Comparison of ENCODE assay signal across 12 cellular contexts in genomic region chr9:98916660-98917059, GRCh38. TPM values are rescaled to one million over a fixed set of nuclear protein-coding genes. Genes with fewer than 3 reads are reported as not detected.
DNase-seq lines count a peak whose midpoint lies in the region; ATAC-seq and TF ChIP-seq lines count a peak whose summit lies in the region.
"Had no signal": no experiment of that assay in that cellular context is flagged by ENCODE, and none has a peak within 500 bp of the region (broad histone marks: within the 10 kb centered on the region; RNA-seq: fewer than 3 reads in every experiment).

No MANE protein-coding gene starts in this region.

- ATAC-seq in heart right ventricle = peak; percentile 78 to 91 (median 86)
- ATAC-seq in HG02623 (IDR thresholded peaks at IDR 0.05; ENCODE audit: unreplicated experiment) = no peak
- ATAC-seq in GM21423 (IDR thresholded peaks at IDR 0.05; ENCODE audit: unreplicated experiment) = no peak
- ATAC-seq in HG03460 (IDR thresholded peaks at IDR 0.05; ENCODE audit: unreplicated experiment) = no peak
- ATAC-seq: GM12878 had no signal

- H3K4me3 Mint-ChIP-seq in neural progenitor cell = no peak overlapping the region
- H3K4me3 Mint-ChIP-seq: activated naive CD4-positive, alpha-beta T cell treated with anti-CD3 and anti-CD28 coated beads, Interleukin-2, amount 50 U/mL, for 24 hours; dendritic cell treated with granulocyte-macrophage colony-stimulating factor and Interleukin-4, amounts not matched to agents 40 ng/mL and 50 ng/mL, for 4 days had no signal

- 32 to 42% methylated on average over 9 of the region's 9 CpGs for WGBS in heart right ventricle, 2 donors

- H3K4me2 ChIP-seq in neural progenitor cell = no peak overlapping the region

- H3K4me3 ChIP-seq in BJ (ENCODE audit: low read depth, low read length) (no peak overlapping the region), adipocyte (ENCODE audit: low read length) (no peak overlapping the region), heart right ventricle (no peak overlapping the region), neural progenitor cell (no peak overlapping the region)
- H3K4me3 ChIP-seq: GM12878 had no signal

- H3K79me2 ChIP-seq in neural progenitor cell (ENCODE audit: low read depth) = no peaks in the 10 kb centered on the region

- H3F3A ChIP-seq in neural progenitor cell (ENCODE audit: low read depth) = peaks cover 5% of the 10 kb centered on the region

- intact Hi-C loops in heart right ventricle (cut with DNase I) = loop anchor here in 3 of 10 donors (5.0 to 10.0 kb wide), 4 partner anchors 46 to 81 kb away; no protein-coding TSS in a partner anchor

- H3K9me3 ChIP-seq in adipocyte (ENCODE audit: control insufficient read depth, low read length) = no peaks in the 10 kb centered on the region
- H3K9me3 ChIP-seq in heart right ventricle = no peaks in the 10 kb centered on the region
- H3K9me3 ChIP-seq in neural progenitor cell (ENCODE audit: low read depth) = no peaks in the 10 kb centered on the region

- H3K9me3 Mint-ChIP-seq in neural progenitor cell = no peaks in the 10 kb centered on the region
- H3K9me3 Mint-ChIP-seq: activated naive CD4-positive, alpha-beta T cell treated with anti-CD3 and anti-CD28 coated beads, Interleukin-2, amount 50 U/mL, for 24 hours; dendritic cell treated with granulocyte-macrophage colony-stimulating factor and Interleukin-4, amounts not matched to agents 40 ng/mL and 50 ng/mL, for 4 days had no signal

- H3K9ac ChIP-seq in adipocyte (ENCODE audit: low read length) (peak overlapping the region; percentile 27), neural progenitor cell (no peak overlapping the region)

- H3K36me3 ChIP-seq in BJ (ENCODE audit: control insufficient read depth, insufficient read depth, low read length) (no peaks in the 10 kb centered on the region), adipocyte (ENCODE audit: control insufficient read depth, insufficient read depth, low read length, severe bottlenecking) (peaks cover 6% of the 10 kb centered on the region), heart right ventricle (no peaks in the 10 kb centered on the region), neural progenitor cell (no peaks in the 10 kb centered on the region)

- H3K4me1 ChIP-seq in adipocyte (ENCODE audit: control insufficient read depth, insufficient read depth, low read length) (peaks cover 39% of the 10 kb centered on the region), heart right ventricle (peaks cover 10 to 37% (median 24%) of the 10 kb centered on the region in 9 donors), neural progenitor cell (peaks cover 3% of the 10 kb centered on the region)

- DNase-seq in BJ (ENCODE audit: low read depth) = no peak
- DNase-seq in adipocyte (ENCODE audit: low read depth) = no peak
- DNase-seq in heart right ventricle = peak; percentile 59 to 63
- peak; percentile 68 for DNase-seq in neural progenitor cell (ENCODE audit: low spot score)
- DNase-seq in T1000 (lab: John Stamatoyannopoulos, UW) = no peak
- DNase-seq: DMS79 had no signal

- TF ChIP-seq CTCF in BJ (IDR thresholded peaks at IDR 0.05; ENCODE audit: insufficient read depth, low read depth, low read length) (0 out of 2 replicates have a peak, but pooled peaks have one; percentile 14), heart right ventricle (IDR thresholded peaks at IDR 0.05) (peak in 3 of 9 donors; percentile 10 to 16 (median 12)), neural progenitor cell (IDR thresholded peaks at IDR 0.05) (no peak)

- peak overlapping the region; percentile 64 for H2AFZ ChIP-seq in neural progenitor cell (replicated peaks)

- H3K4me1 Mint-ChIP-seq in neural progenitor cell = peaks cover 5% of the 10 kb centered on the region
- H3K4me1 Mint-ChIP-seq: activated naive CD4-positive, alpha-beta T cell treated with anti-CD3 and anti-CD28 coated beads, Interleukin-2, amount 50 U/mL, for 24 hours had no signal

- no peaks in the 10 kb centered on the region for H3K36me3 Mint-ChIP-seq in neural progenitor cell
- H3K36me3 Mint-ChIP-seq: activated naive CD4-positive, alpha-beta T cell treated with anti-CD3 and anti-CD28 coated beads, Interleukin-2, amount 50 U/mL, for 24 hours had no signal

- no peaks in the 10 kb centered on the region for H4K20me1 ChIP-seq in neural progenitor cell (ENCODE audit: low read depth)

- H3K27ac Mint-ChIP-seq in neural progenitor cell = no peak overlapping the region
- H3K27ac Mint-ChIP-seq: activated naive CD4-positive, alpha-beta T cell treated with anti-CD3 and anti-CD28 coated beads, Interleukin-2, amount 50 U/mL, for 24 hours; dendritic cell treated with granulocyte-macrophage colony-stimulating factor and Interleukin-4, amounts not matched to agents 40 ng/mL and 50 ng/mL, for 4 days had no signal

- POLR2A ChIA-PET in BJ (lab: Charles Lee) = no interaction called here

- CTCF ChIA-PET in BJ (lab: Yijun Ruan, JAX) = interaction anchor here (0.9 to 1.8 kb wide), 4 partner anchors 8 to 70 kb away, joined by 3 to 5 read pairs (median 4); no protein-coding TSS in a partner anchor

- peak overlapping the region in 9 of 10 donors; percentile 1 to 92 (median 73) for H3K27ac ChIP-seq in heart right ventricle
- no peak overlapping the region for H3K27ac ChIP-seq in neural progenitor cell

- no peaks in the 10 kb centered on the region for H3K27me3 ChIP-seq in BJ (ENCODE audit: control insufficient read depth, insufficient read depth, low read length)
- no peaks in the 10 kb centered on the region for H3K27me3 ChIP-seq in adipocyte (replicated peaks; ENCODE audit: control insufficient read depth, insufficient read depth, low read length)
- H3K27me3 ChIP-seq in heart right ventricle = no peaks in the 10 kb centered on the region
- no peaks in the 10 kb centered on the region for H3K27me3 ChIP-seq in neural progenitor cell

- H3K27me3 Mint-ChIP-seq in neural progenitor cell (ENCODE audit: insufficient read depth, low read depth) = peaks cover 16% of the 10 kb centered on the region
- H3K27me3 Mint-ChIP-seq: activated naive CD4-positive, alpha-beta T cell treated with anti-CD3 and anti-CD28 coated beads, Interleukin-2, amount 50 U/mL, for 24 hours; dendritic cell treated with granulocyte-macrophage colony-stimulating factor and Interleukin-4, amounts not matched to agents 40 ng/mL and 50 ng/mL, for 4 days had no signal

RNA-seq across cellular contexts. Expression of gene COL15A1, which starts 27.0 kb away (rescaled TPM):
- 74.5 and 112 TPM in 2 replicates for polyA plus RNA-seq in BJ (2011; rRNA removed)
- polyA minus RNA-seq in BJ (2011; rRNA and poly(A)+ RNA removed) = 40.8 and 46.0 TPM in 2 replicates
- 10 to 100 TPM; 31.0 to 64.8 (median 52.9) TPM for total RNA-seq in heart right ventricle
- 10 to 100 TPM; 25.6 to 27.0 TPM for polyA plus RNA-seq in heart right ventricle
- 0.71 and 3.2 TPM in 2 replicates for total RNA-seq in neural progenitor cell (ENCODE audit: low replicate concordance)

Comparison
In these comparisons a context has a peak if more than half of its experiments do, and no peak if none do; other contexts are left out.
1. DNase-seq: peak in heart right ventricle (2 of 2) and neural progenitor cell (single experiment); none in BJ (single experiment), adipocyte (single experiment) and T1000 (single experiment).
2. ATAC-seq: peak in heart right ventricle (8 of 8); none in HG02623 (single experiment), GM21423 (single experiment) and HG03460 (single experiment).